9 cellular contexts compared by ENCODE assay signal in the genomic region with DNA sequence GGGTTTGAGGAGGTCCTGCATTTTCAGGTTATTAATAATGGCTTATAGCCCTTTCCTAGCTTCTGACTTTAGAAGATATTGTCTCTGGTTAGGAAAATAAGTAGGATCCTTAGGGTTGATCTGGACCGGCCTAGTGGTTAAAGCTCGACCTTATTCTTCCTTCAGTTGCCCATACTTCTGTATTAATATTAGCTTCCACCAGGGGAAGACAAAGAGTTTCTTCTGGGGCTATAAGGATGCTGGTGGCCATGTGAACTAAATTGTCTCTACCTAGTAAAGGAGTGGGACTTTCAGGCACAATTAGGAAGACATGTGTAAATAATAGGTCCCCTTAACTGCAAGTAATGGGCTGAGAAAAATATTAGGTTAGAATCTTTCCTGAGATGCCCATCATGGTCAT. TPM values are rescaled to one million over a fixed set of nuclear protein-coding genes. Genes with fewer than 3 reads are reported as not detected.
DNase-seq lines count a peak whose midpoint lies in the region; ATAC-seq, FAIRE-seq and TF ChIP-seq lines count a peak whose summit lies in the region.
"Had no signal": no experiment of that assay in that cellular context is flagged by ENCODE, and none has a peak within 500 bp of the region (broad histone marks: within the 10 kb centered on the region; RNA-seq: fewer than 3 reads in every experiment).

No MANE protein-coding gene starts in this region.

- ATAC-seq in activated CD4-positive, CD25-positive, alpha-beta regulatory T cell treated with anti-CD3 and anti-CD28 coated beads, Interleukin-2, amount 50 U/mL, for 24 hours, result no peak

- H3K27ac Mint-ChIP-seq in H9, result no peak overlapping the region
- no peak overlapping the region for H3K27ac Mint-ChIP-seq in activated CD4-positive, alpha-beta memory T cell treated with anti-CD3 and anti-CD28 coated beads for 36 hours

- H3K4me1 Mint-ChIP-seq in H9, result peaks cover 5 to 7% of the 10 kb centered on the region in 2 experiments
- H3K4me1 Mint-ChIP-seq in activated CD4-positive, alpha-beta memory T cell treated with anti-CD3 and anti-CD28 coated beads for 36 hours (ENCODE audit: low read depth), result no peaks in the 10 kb centered on the region

- no peak overlapping the region for H3K23ac ChIP-seq in H9 (ENCODE audit: insufficient read length, low read depth, low read length)

- peaks cover 2% of the 10 kb centered on the region for H3K23me2 ChIP-seq in H9 (ENCODE audit: insufficient read length, low read depth, low read length, poor library complexity, severe bottlenecking)

- H3K79me1 ChIP-seq in H9 (ENCODE audit: insufficient read depth, low read depth, low read length, poor library complexity, severe bottlenecking), result no peaks in the 10 kb centered on the region

- H3K4me1 ChIP-seq in BE2C (no peaks in the 10 kb centered on the region), H9 (ENCODE audit: insufficient read depth, low read length) (no peaks in the 10 kb centered on the region), keratinocyte (ENCODE audit: control insufficient read depth, extremely low read depth, insufficient read depth, low read length) (peaks cover 28% of the 10 kb centered on the region), spleen (peaks cover 0 to 12% (median 10%) of the 10 kb centered on the region in 6 donors)

- H3K4me3 ChIP-seq in BE2C (ENCODE audit: low read depth, low read length), result no peak overlapping the region
- no peak overlapping the region for H3K4me3 ChIP-seq in keratinocyte (ENCODE audit: control insufficient read depth in 2 of 3, extremely low read depth in 1 of 3, insufficient read depth in 2 of 3, low read depth in 1 of 3, low read length in 3 of 3)
- H3K4me3 ChIP-seq in spleen, result no peak overlapping the region

- dilution Hi-C loops in keratinocyte (cut with MboI; ENCODE audit: extremely low pct_ligation_motif_present, low sequenced_read_pairs), result no loop called here

- no peak overlapping the region for H2AK5ac ChIP-seq in H9 (ENCODE audit: insufficient read length, low read length)

- no peak overlapping the region for H4K8ac ChIP-seq in H9 (replicated peaks; ENCODE audit: insufficient read length, low read depth, low read length)

- H3K9me1 ChIP-seq in keratinocyte (ENCODE audit: control insufficient read depth, extremely low read depth, insufficient read depth, low read length), result no peaks in the 10 kb centered on the region

- H4K20me1 ChIP-seq in H9 (ENCODE audit: control insufficient read depth, insufficient read depth, insufficient read length) (no peaks in the 10 kb centered on the region), keratinocyte (ENCODE audit: control insufficient read depth, extremely low read depth, insufficient read depth, low read length) (no peaks in the 10 kb centered on the region)

- H3K14ac ChIP-seq in H9 (ENCODE audit: insufficient read depth, low read length), result no peak overlapping the region

- CTCF ChIA-PET in activated CD4-positive, alpha-beta memory T cell treated with anti-CD3 and anti-CD28 coated beads for 36 hours (lab: Charles Lee), result interaction anchor here (0.6 to 4.2 kb wide), 2 partner anchors 241 to 255 kb away, joined by 3 to 79 read pairs; no protein-coding TSS in a partner anchor

- no peaks in the 10 kb centered on the region; a peak in 2 of 5 replicates for H3K9me3 Mint-ChIP-seq in H9
- no peaks in the 10 kb centered on the region for H3K9me3 Mint-ChIP-seq in activated CD4-positive, alpha-beta memory T cell treated with anti-CD3 and anti-CD28 coated beads for 36 hours

- H3K9me3 ChIP-seq in BE2C (no peaks in the 10 kb centered on the region), H9 (ENCODE audit: control insufficient read depth, low read depth, low read length) (no peaks in the 10 kb centered on the region), keratinocyte (ENCODE audit: control insufficient read depth, low read depth, low read length) (no peaks in the 10 kb centered on the region), spleen (no peaks in the 10 kb centered on the region)

- WGBS in H9 (ENCODE audit: extremely low coverage, insufficient read length, low lambda C conversion rate), result no CpG with 5 or more reads among the region's 2 CpGs
- 75 to 86% (median 80%) methylated on average over 2 of the region's 2 CpGs for WGBS in spleen, 5 donors

- H3K4ac ChIP-seq in H9 (ENCODE audit: low read depth, low read length), result no peak overlapping the region

- no peak overlapping the region for H3T11ph ChIP-seq in H9 (ENCODE audit: low read length)

- no peaks in the 10 kb centered on the region; a peak in 1 of 7 replicates for H3K36me3 Mint-ChIP-seq in H9 (ENCODE audit: insufficient read depth in 1 of 3, low read depth in 3 of 3)
- no peaks in the 10 kb centered on the region for H3K36me3 Mint-ChIP-seq in activated CD4-positive, alpha-beta memory T cell treated with anti-CD3 and anti-CD28 coated beads for 36 hours

- H2AFZ ChIP-seq in H9 (ENCODE audit: low read length) (no peak overlapping the region), keratinocyte (ENCODE audit: control insufficient read depth, low read length) (no peak overlapping the region)

- H3K4me3 Mint-ChIP-seq in H9, result no peak overlapping the region
- no peak overlapping the region for H3K4me3 Mint-ChIP-seq in activated CD4-positive, alpha-beta memory T cell treated with anti-CD3 and anti-CD28 coated beads for 36 hours

- peaks cover 16% of the 10 kb centered on the region for H3K27me3 Mint-ChIP-seq in H9 (ENCODE audit: low read depth)
- H3K27me3 Mint-ChIP-seq in activated CD4-positive, alpha-beta memory T cell treated with anti-CD3 and anti-CD28 coated beads for 36 hours, result peaks cover 9% of the 10 kb centered on the region

- H3K36me3 ChIP-seq in BE2C, result no peaks in the 10 kb centered on the region
- H3K36me3 ChIP-seq in keratinocyte (ENCODE audit: control insufficient read depth in 2 of 2, extremely low read depth in 1 of 2, insufficient read depth in 2 of 2, low read length in 2 of 2), result no peaks in the 10 kb centered on the region
- no peaks in the 10 kb centered on the region for H3K36me3 ChIP-seq in spleen

- POLR2A ChIA-PET in activated CD4-positive, alpha-beta memory T cell treated with anti-CD3 and anti-CD28 coated beads for 36 hours (lab: Charles Lee), result no interaction called here

- FAIRE-seq in keratinocyte (lab: Jason Lieb, UNC), result no peak
- FAIRE-seq: endometrium had no signal

- DNase-seq in BE2C, result no peak
- no peak for DNase-seq in H9
- peak; percentile 74 for DNase-seq in SKM-1 (lab: John Stamatoyannopoulos, UW; ENCODE audit: unreplicated experiment)
- no peak for DNase-seq in keratinocyte (ENCODE audit: low read depth, low spot score)
- DNase-seq in AG20443 (ENCODE audit: low spot score), result no peak
- no peak for DNase-seq in activated CD4-positive, alpha-beta memory T cell treated with anti-CD3 and anti-CD28 coated beads for 36 hours
- no peak for DNase-seq in spleen

- H3K4me2 ChIP-seq in H9 (ENCODE audit: insufficient read depth, insufficient read length, low read length) (no peak overlapping the region), keratinocyte (ENCODE audit: control insufficient read depth, extremely low read depth, insufficient read depth, low read depth, low read length) (no peak overlapping the region)

- no peak overlapping the region for H2BK5ac ChIP-seq in H9 (ENCODE audit: insufficient read length, low read length)

- H2BK12ac ChIP-seq in H9 (ENCODE audit: insufficient read length, low read depth, low read length), result no peak overlapping the region

- H3K18ac ChIP-seq in H9 (ENCODE audit: insufficient read length, low read depth, low read length), result no peak overlapping the region

- no peak overlapping the region for H3K56ac ChIP-seq in H9 (ENCODE audit: insufficient read length, low read depth, low read length)

- intact Hi-C loops in activated CD4-positive, alpha-beta memory T cell treated with anti-CD3 and anti-CD28 coated beads for 36 hours (cut with micrococcal nuclease), result no loop called here
- intact Hi-C loops in spleen (cut with DNase I; ENCODE audit: low total_unique reads), result no loop called here

- H3K9ac ChIP-seq in H9 (ENCODE audit: extremely low read depth, insufficient read length, low read length), result no peak overlapping the region
- H3K9ac ChIP-seq in keratinocyte (ENCODE audit: control insufficient read depth, extremely low read depth, insufficient read depth, low read length), result no peak overlapping the region

- H3K27me3 ChIP-seq in BE2C, result peaks cover 48% of the 10 kb centered on the region
- H3K27me3 ChIP-seq in H9 (ENCODE audit: insufficient read depth, low read length), result no peaks in the 10 kb centered on the region
- peaks cover 7% of the 10 kb centered on the region for H3K27me3 ChIP-seq in keratinocyte (ENCODE audit: control insufficient read depth, extremely low read depth, insufficient read depth, low read length)
- H3K27me3 ChIP-seq in spleen (replicated peaks in 1 of 7), result peaks cover 0 to 38% (median 8%) of the 10 kb centered on the region in 7 donors

- H4K91ac ChIP-seq in H9 (ENCODE audit: insufficient read length, low read depth, low read length), result no peak overlapping the region

- no peak overlapping the region for H2BK120ac ChIP-seq in H9 (ENCODE audit: low read depth, low read length, poor library complexity, severe bottlenecking)

- H3K27ac ChIP-seq in H9 (ENCODE audit: insufficient read length, low read depth, low read length) (no peak overlapping the region), keratinocyte (ENCODE audit: control insufficient read depth, insufficient read depth, low read length) (no peak overlapping the region), spleen (no peak overlapping the region)

- TF ChIP-seq POLR2A in spleen (IDR thresholded peaks at IDR 0.05), result no peak

- H2BK20ac ChIP-seq in H9 (ENCODE audit: low read depth, low read length, poor library complexity, severe bottlenecking), result no peak overlapping the region

- H3K79me2 ChIP-seq in H9 (ENCODE audit: insufficient read depth, low read length) (no peaks in the 10 kb centered on the region), keratinocyte (ENCODE audit: control insufficient read depth, insufficient read depth, low read length) (no peaks in the 10 kb centered on the region)

- TF ChIP-seq CTCF in BE2C (IDR thresholded peaks at IDR 0.05; ENCODE audit: low read depth, low read length) (peak; percentile 53), H9 (conservative IDR thresholded peaks at IDR 0.05) (peak; percentile 47), keratinocyte (optimal IDR thresholded peaks at IDR 0.05 in 1 of 3, IDR thresholded peaks at IDR 0.05 in 1 of 3, conservative IDR thresholded peaks at IDR 0.05 in 1 of 3; ENCODE audit: extremely low read depth in 1 of 3, insufficient read depth in 2 of 3, low read length in 3 of 3) (peak in 2 of 3 experiments; percentile 15 to 38), spleen (IDR thresholded peaks at IDR 0.05 in 8 of 11, conservative IDR thresholded peaks at IDR 0.05 in 3 of 11) (peak in 5 of 11 experiments; percentile 7 to 41 (median 15))

- H2BK15ac ChIP-seq in H9 (ENCODE audit: low read depth, low read length), result no peak overlapping the region

- no peak overlapping the region for H4K5ac ChIP-seq in H9 (ENCODE audit: insufficient read length, low read depth, low read length)

RNA-seq across cellular contexts. Expression of gene FCGR2A, which starts 20.6 kb away (rescaled TPM):
- polyA plus RNA-seq in BE2C (2012; ENCODE audit: insufficient read depth, insufficient read length, low read depth), result 0.49 TPM
- total RNA-seq in H9 (2021) (0.55 TPM in 1 of 2 replicates, not detected in the other), spleen (100 to 1,000 TPM; 105 to 328 (median 160) TPM)
- polyA plus RNA-seq in keratinocyte (0.08 TPM in 1 of 3 replicates, not detected in the others), spleen (10 to 100 TPM; 13.9 to 24.2 (median 24.1) TPM)
- polyA plus RNA-seq in keratinocyte (2011; ENCODE audit: low read depth), result not detected
- polyA plus RNA-seq in keratinocyte (2011; cell fraction: cytosol; rRNA removed), result 0.02 TPM in 1 of 2 replicates, not detected in the other
- 0.08 TPM in 1 of 2 replicates, not detected in the other for polyA plus RNA-seq in keratinocyte (2011; cell fraction: nucleus; rRNA removed)
- polyA plus RNA-seq in keratinocyte (2012; ENCODE audit: low replicate concordance), result not detected in 2 replicates
- polyA minus RNA-seq in keratinocyte, result not detected in 3 replicates
- polyA minus RNA-seq in keratinocyte (2011; cell fraction: cytosol; rRNA and poly(A)+ RNA removed), result not detected
- not detected in 2 replicates for polyA minus RNA-seq in keratinocyte (2011; cell fraction: nucleus; rRNA and poly(A)+ RNA removed)
- total RNA-seq in activated CD4-positive, alpha-beta memory T cell treated with anti-CD3 and anti-CD28 coated beads for 36 hours, result under 1 TPM in 1 of 2 experiments, not detected in 1; 0.14 TPM

RNA-seq across cellular contexts. Expression of gene HSPA6, which starts 39.7 kb away (rescaled TPM):
- polyA plus RNA-seq in BE2C (2012; ENCODE audit: insufficient read depth, insufficient read length, low read depth), result 0.36 TPM
- not detected in 2 replicates for total RNA-seq in H9 (2021)
- polyA plus RNA-seq in keratinocyte, result 0.26 to 0.31 TPM (median 0.27 TPM) in 3 replicates
- polyA plus RNA-seq in keratinocyte (2011; ENCODE audit: low read depth), result 5.5 TPM
- 0.09 and 0.10 TPM in 2 replicates for polyA plus RNA-seq in keratinocyte (2011; cell fraction: cytosol; rRNA removed)
- polyA plus RNA-seq in keratinocyte (2011; cell fraction: nucleus; rRNA removed), result 0.33 and 0.51 TPM in 2 replicates
- 0.60 and 8.0 TPM in 2 replicates for polyA plus RNA-seq in keratinocyte (2012; ENCODE audit: low replicate concordance)
- polyA minus RNA-seq in keratinocyte, result 0.58 to 0.66 TPM in 2 of 3 replicates, not detected in the other
- 0.77 TPM for polyA minus RNA-seq in keratinocyte (2011; cell fraction: cytosol; rRNA and poly(A)+ RNA removed)
- 0.62 and 0.74 TPM in 2 replicates for polyA minus RNA-seq in keratinocyte (2011; cell fraction: nucleus; rRNA and poly(A)+ RNA removed)
- under 1 TPM; 0.48 to 0.53 TPM for total RNA-seq in activated CD4-positive, alpha-beta memory T cell treated with anti-CD3 and anti-CD28 coated beads for 36 hours
- 10 to 100 TPM; 13.0 to 52.2 (median 33.8) TPM for total RNA-seq in spleen
- polyA plus RNA-seq in spleen, result 10 to 100 TPM in 1 of 3 donors, 1 to 10 TPM in 2; 3.6 to 12.4 (median 8.1) TPM

Comparison
In these comparisons a context has a peak if more than half of its experiments do, and no peak if none do; other contexts are left out.
1. RNA of gene FCGR2A, which starts 20.6 kb away (total RNA-seq): 105 to 328 TPM in spleen; 0.55 TPM in H9 and 0.14 TPM in activated CD4-positive, alpha-beta memory T cell treated with anti-CD3 and anti-CD28 coated beads for 36 hours; every median in the first group is over 10 times any median in the second.
2. RNA of gene HSPA6, which starts 39.7 kb away (total RNA-seq): 13.0 to 52.2 TPM in spleen; 0.48 to 0.53 TPM in activated CD4-positive, alpha-beta memory T cell treated with anti-CD3 and anti-CD28 coated beads for 36 hours and not detected in H9; every median in the first group is over 4 times any median in the second.